Comparison of ENCODE assay signal across 9 cellular contexts in the genomic region with DNA sequence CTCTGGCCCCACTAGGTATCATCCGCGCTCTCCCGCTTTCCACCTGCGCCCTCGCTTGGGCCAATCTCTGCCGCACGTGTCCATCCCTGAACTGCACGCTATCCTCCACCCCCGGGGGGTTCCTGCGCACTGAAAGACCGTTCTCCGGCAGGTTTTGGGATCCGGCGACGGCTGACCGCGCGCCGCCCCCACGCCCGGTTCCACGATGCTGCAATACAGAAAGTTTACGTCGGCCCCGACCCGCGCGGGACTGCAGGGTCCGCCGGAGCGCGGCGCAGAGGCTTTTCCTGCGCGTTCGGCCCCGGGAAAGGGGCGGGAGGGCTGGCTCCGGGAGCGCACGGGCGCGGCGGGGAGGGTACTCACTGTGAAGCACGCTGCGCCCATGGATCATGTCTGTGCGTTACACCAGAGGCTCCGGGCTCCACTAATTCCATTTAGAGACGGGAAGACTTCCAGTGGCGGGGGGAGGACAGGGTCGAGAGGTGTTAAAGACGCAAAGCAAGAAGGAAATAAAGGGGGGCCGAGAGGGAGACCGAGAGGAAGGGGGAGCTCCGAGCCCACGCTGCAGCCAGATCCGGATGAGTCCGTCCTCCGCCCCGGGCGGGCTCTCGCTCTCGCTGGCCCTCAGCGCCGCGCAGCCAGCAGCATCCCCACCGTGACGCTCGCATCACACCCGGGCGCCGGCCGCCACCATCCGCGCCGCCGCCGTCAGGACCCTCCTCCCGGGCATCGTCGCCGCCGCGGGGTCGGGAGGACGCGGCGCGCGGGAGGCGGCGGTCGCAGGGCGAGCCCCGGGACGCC. TPM values are rescaled to one million over a fixed set of nuclear protein-coding genes. Genes with fewer than 3 reads are reported as not detected.
A peak's percentile ranks its signal among the peaks of the same experiment; 100 is the strongest.
DNase-seq lines count a peak whose midpoint lies in the region; ATAC-seq and TF ChIP-seq lines count a peak whose summit lies in the region.
"Had no signal": no experiment of that assay in that cellular context is flagged by ENCODE, and none has a peak within 500 bp of the region (broad histone marks: within the 10 kb centered on the region; RNA-seq: fewer than 3 reads in every experiment).

No MANE protein-coding gene starts in this region.

- no peak for TF ChIP-seq POLR2A in breast epithelium (IDR thresholded peaks at IDR 0.05)

- TF ChIP-seq CTCF in breast epithelium (IDR thresholded peaks at IDR 0.05) (no peak), parathyroid adenoma (IDR thresholded peaks at IDR 0.05) (no peak)

- intact Hi-C loops in breast epithelium (cut with DNase I; ENCODE audit: low total_unique reads) = no loop called here
- intact Hi-C loops in aorta (cut with DNase I) = loop anchor here in 1 of 2 donors (10.0 kb wide), 1 partner anchor 62 kb away; no protein-coding TSS in a partner anchor

- H2AFZ ChIP-seq in parathyroid adenoma = no peak overlapping the region

- H3K9me3 ChIP-seq in breast epithelium = no peaks in the 10 kb centered on the region
- H3K9me3 ChIP-seq in parathyroid adenoma (ENCODE audit: control insufficient read depth, low read length) = no peaks in the 10 kb centered on the region
- no peaks in the 10 kb centered on the region for H3K9me3 ChIP-seq in aorta (ENCODE audit: control insufficient read depth, low read length)

- ATAC-seq in aorta (ENCODE audit: low FRiP score) (no peak), GM19463 (IDR thresholded peaks at IDR 0.05; ENCODE audit: unreplicated experiment) (no peak)
- ATAC-seq in activated naive CD4-positive, alpha-beta T cell treated with anti-CD3 and anti-CD28 coated beads, Interleukin-2, amount 50 U/mL, for 72 hours = no peak

- peaks cover under 1 to 8% of the 10 kb centered on the region in 2 donors for H3K9me3 Mint-ChIP-seq in activated naive CD4-positive, alpha-beta T cell treated with anti-CD3 and anti-CD28 coated beads, Interleukin-2, amount 50 U/mL, for 72 hours

- DNase-seq in GM03348 (ENCODE audit: low spot score) (peak; percentile 20), breast epithelium (ENCODE audit: low spot score in 2 of 2) (no peak), aorta (no peak), HT-29 (ENCODE audit: low spot score) (no peak)
- DNase-seq in Jurkat, Clone E6-1 (ENCODE audit: low read depth, low spot score) = no peak
- DNase-seq in activated naive CD4-positive, alpha-beta T cell treated with anti-CD3 and anti-CD28 coated beads, Interleukin-2, amount 50 U/mL, for 72 hours (ENCODE audit: low spot score in 2 of 2) = no peak
- DNase-seq: activated CD8-positive, alpha-beta memory T cell treated with anti-CD3 and anti-CD28 coated beads for 24 hours had no signal

- peak overlapping the region; percentile 53 for H3K4me2 ChIP-seq in parathyroid adenoma (ENCODE audit: low read length)

- no peak overlapping the region for H3K9ac ChIP-seq in parathyroid adenoma

- no peaks in the 10 kb centered on the region for H3K79me2 ChIP-seq in parathyroid adenoma

- H3K27ac ChIP-seq in breast epithelium (no peak overlapping the region), parathyroid adenoma (no peak overlapping the region), aorta (ENCODE audit: low read depth in 1 of 2, low read length in 2 of 2) (no peak overlapping the region)

- peak overlapping the region; percentile 31 for H3K4me3 ChIP-seq in Jurkat, Clone E6-1 (ENCODE audit: low read length)
- peak overlapping the region; percentile 32 to 63 (median 46) for H3K4me3 ChIP-seq in breast epithelium
- H3K4me3 ChIP-seq in parathyroid adenoma (ENCODE audit: low read depth, low read length) = peak overlapping the region; percentile 29
- peak overlapping the region in 1 of 2 donors; percentile 4 for H3K4me3 ChIP-seq in aorta (ENCODE audit: low read length in 2 of 2)

- H3K27ac Mint-ChIP-seq in activated naive CD4-positive, alpha-beta T cell treated with anti-CD3 and anti-CD28 coated beads, Interleukin-2, amount 50 U/mL, for 72 hours = no peak overlapping the region

- H3K4me1 ChIP-seq in breast epithelium (peaks cover 0 to 4% of the 10 kb centered on the region in 2 donors), parathyroid adenoma (no peaks in the 10 kb centered on the region), aorta (ENCODE audit: control insufficient read depth in 1 of 2, insufficient read depth in 2 of 2, low read length in 2 of 2) (no peaks in the 10 kb centered on the region)

- H3K27me3 ChIP-seq in breast epithelium (peaks cover 3 to 54% of the 10 kb centered on the region in 2 donors), parathyroid adenoma (ENCODE audit: control insufficient read depth, insufficient read depth, low read length) (no peaks in the 10 kb centered on the region), aorta (ENCODE audit: control insufficient read depth in 1 of 2, insufficient read depth in 2 of 2, low read length in 1 of 2) (no peaks in the 10 kb centered on the region)

- H3K36me3 ChIP-seq in breast epithelium (no peaks in the 10 kb centered on the region), parathyroid adenoma (ENCODE audit: control insufficient read depth, insufficient read depth, low read length) (no peaks in the 10 kb centered on the region), aorta (ENCODE audit: control insufficient read depth in 1 of 2, insufficient read depth in 2 of 2, low read length in 1 of 2) (no peaks in the 10 kb centered on the region)

- H3K36me3 Mint-ChIP-seq in activated naive CD4-positive, alpha-beta T cell treated with anti-CD3 and anti-CD28 coated beads, Interleukin-2, amount 50 U/mL, for 72 hours = peaks cover 0 to 18% of the 10 kb centered on the region in 2 donors

- WGBS in aorta, 2 donors = 1% methylated on average over 62 to 96 of the region's 96 CpGs

RNA-seq across cellular contexts. Expression of a gene that starts 0.7 kb away (rescaled TPM):
- 10.1 TPM for polyA plus RNA-seq in Jurkat, Clone E6-1 (2012; ENCODE audit: insufficient read depth, insufficient read length)
- total RNA-seq in breast epithelium = under 1 TPM in 2 of 3 donors, not detected in 1; 0.32 to 0.33 TPM
- 1 to 10 TPM in 1 of 2 donors, not detected in 1; 3.8 TPM for total RNA-seq in aorta
- not detected for polyA plus RNA-seq in aorta
- not detected for total RNA-seq in activated naive CD4-positive, alpha-beta T cell treated with anti-CD3 and anti-CD28 coated beads, Interleukin-2, amount 50 U/mL, for 72 hours
- total RNA-seq in HT-29 (2014; rRNA removed; shearing (Covaris generic)) = not detected in 2 replicates
